17 cellular contexts compared by ENCODE assay signal in genomic region chr15:71449363-71449762, GRCh38.
A peak's percentile ranks its signal among the peaks of the same experiment; 100 is the strongest.
DNase-seq lines count a peak whose midpoint lies in the region; ATAC-seq and TF ChIP-seq lines count a peak whose summit lies in the region.
"Had no signal": no experiment of that assay in that cellular context is flagged by ENCODE, and none has a peak within 500 bp of the region (broad histone marks: within the 10 kb centered on the region; RNA-seq: fewer than 3 reads in every experiment).

No MANE protein-coding gene starts in this region.

- no peak overlapping the region for H3K4me2 ChIP-seq in mammary epithelial cell (ENCODE audit: insufficient read depth, low read depth, low read length)
- H3K4me2 ChIP-seq: KMS-11 had no signal

- CTCF ChIA-PET in MCF 10A (lab: Yijun Ruan, JAX) (interaction anchor here (0.6 to 3.7 kb wide), 18 partner anchors 11 to 707 kb away, joined by 3 to 26 read pairs (median 4); no protein-coding TSS in a partner anchor), mammary epithelial cell (lab: Charles Lee; ENCODE audit: low non-redundant PET) (interaction anchor here (0.6 to 1.6 kb wide), 2 partner anchors 123 to 345 kb away, joined by 5 read pairs; no protein-coding TSS in a partner anchor)

- H3K27ac ChIP-seq in breast epithelium, result peak overlapping the region in 1 of 2 donors; percentile 61
- peak overlapping the region; percentile 99 for H3K27ac ChIP-seq in mammary epithelial cell (ENCODE audit: insufficient read depth, low read depth, low read length)
- peak overlapping the region; percentile 70 to 80 for H3K27ac ChIP-seq in prostate gland
- H3K27ac ChIP-seq: 22Rv1, HL-60, KMS-11, SJSA1 had no signal

- H3K36me3 Mint-ChIP-seq in MCF 10A (ENCODE audit: insufficient read depth, unreplicated experiment), result peaks cover 6% of the 10 kb centered on the region
- H3K36me3 Mint-ChIP-seq: CD14-positive monocyte, IgD-negative memory B cell had no signal

- dilution Hi-C loops in mammary epithelial cell (cut with HindIII; ENCODE audit: low sequenced_read_pairs), result loop anchor here (25.0 kb wide), 1 partner anchor 312 kb away; no protein-coding TSS in a partner anchor

- H3K27me3 Mint-ChIP-seq in MCF 10A (ENCODE audit: insufficient read depth, unreplicated experiment), result no peaks in the 10 kb centered on the region
- peaks cover 9% of the 10 kb centered on the region for H3K27me3 Mint-ChIP-seq in stimulated activated naive CD8-positive, alpha-beta T cell treated with anti-CD3 and anti-CD28 coated beads, Interleukin-15, amount 100 ng/mL, for 72 hours
- H3K27me3 Mint-ChIP-seq: IgD-negative memory B cell had no signal

- intact Hi-C loops in MCF 10A (cut with micrococcal nuclease), result loop anchor here (2.0 to 5.0 kb wide), 2 partner anchors 125 to 708 kb away; no protein-coding TSS in a partner anchor
- intact Hi-C loops in breast epithelium (cut with DNase I; ENCODE audit: low total_unique reads), result loop anchor here (10.0 kb wide), 2 partner anchors 285 to 335 kb away; partner anchors contain the start of gene THSD4
- intact Hi-C loops in mammary epithelial cell (cut with micrococcal nuclease), result loop anchor here (5.0 kb wide), 2 partner anchors 128 to 298 kb away; no protein-coding TSS in a partner anchor
- intact Hi-C loops in left ventricle myocardium superior (cut with micrococcal nuclease), result loop anchor here (5.0 kb wide), 1 partner anchor 203 kb away; no protein-coding TSS in a partner anchor
- intact Hi-C loops in prostate gland (cut with DNase I), result loop anchor here (2.0 to 10.0 kb wide), 4 partner anchors 203 to 555 kb away; partner anchors contain the start of genes LRRC49 and THAP10

- peaks cover 6% of the 10 kb centered on the region for H3K79me2 ChIP-seq in mammary epithelial cell (ENCODE audit: insufficient read depth, low read length)

- H3K4me3 Mint-ChIP-seq in MCF 10A (ENCODE audit: unreplicated experiment), result no peak overlapping the region
- no peak overlapping the region for H3K4me3 Mint-ChIP-seq in stimulated activated naive CD8-positive, alpha-beta T cell treated with anti-CD3 and anti-CD28 coated beads, Interleukin-15, amount 100 ng/mL, for 72 hours
- H3K4me3 Mint-ChIP-seq: CD14-positive monocyte, IgD-negative memory B cell had no signal

- WGBS in mammary epithelial cell (ENCODE audit: low coverage, missing lambda C conversion rate), result 93% methylated on average over 3 of the region's 3 CpGs
- 38% methylated on average over 3 of the region's 3 CpGs for WGBS in prostate gland

- BruUV-seq in MCF 10A (replicated peaks; lab: Mats Ljungman, UMichigan), result no TSS peak
- no TSS peak for BruUV-seq in mammary epithelial cell (replicated peaks; lab: Mats Ljungman, UMichigan)

- H3K27me3 ChIP-seq in breast epithelium (no peaks in the 10 kb centered on the region), mammary epithelial cell (ENCODE audit: insufficient read depth, low read length) (no peaks in the 10 kb centered on the region), prostate gland (replicated peaks; ENCODE audit: insufficient read depth) (no peaks in the 10 kb centered on the region)
- H3K27me3 ChIP-seq: BE2C, Peyer's patch, SJSA1 had no signal

- in situ Hi-C loops in mammary epithelial cell (cut with MboI; ENCODE audit: low sequenced_read_pairs in 2 of 2), result loop anchor here in 1 of 2 donors (5.0 to 10.0 kb wide), 3 partner anchors 205 to 355 kb away; no protein-coding TSS in a partner anchor

- H3K4me1 ChIP-seq in breast epithelium (peaks cover 5% of the 10 kb centered on the region in 2 donors), mammary epithelial cell (ENCODE audit: insufficient read depth, low read length) (peaks cover 42% of the 10 kb centered on the region), prostate gland (replicated peaks) (peaks cover 2% of the 10 kb centered on the region)
- H3K4me1 ChIP-seq: BE2C had no signal

- H3K9me3 ChIP-seq in breast epithelium (no peaks in the 10 kb centered on the region), mammary epithelial cell (replicated peaks; ENCODE audit: insufficient read depth, low read length) (no peaks in the 10 kb centered on the region), prostate gland (no peaks in the 10 kb centered on the region)
- H3K9me3 ChIP-seq: BE2C, Peyer's patch, SJSA1 had no signal

- peak overlapping the region; percentile 39 for H3K27ac Mint-ChIP-seq in MCF 10A (ENCODE audit: low read depth, unreplicated experiment)
- no peak overlapping the region for H3K27ac Mint-ChIP-seq in stimulated activated naive CD8-positive, alpha-beta T cell treated with anti-CD3 and anti-CD28 coated beads, Interleukin-15, amount 100 ng/mL, for 72 hours
- H3K27ac Mint-ChIP-seq: IgD-negative memory B cell had no signal

- TF ChIP-seq CTCF in MCF 10A (IDR thresholded peaks at IDR 0.05; ENCODE audit: unreplicated experiment) (no peak), breast epithelium (IDR thresholded peaks at IDR 0.05) (no peak), mammary epithelial cell (conservative IDR thresholded peaks at IDR 0.05 in 1 of 2, IDR thresholded peaks at IDR 0.05 in 1 of 2; ENCODE audit: extremely low read depth in 1 of 2, insufficient read depth in 1 of 2, low read depth in 1 of 2, low read length in 2 of 2) (no peak), prostate gland (IDR thresholded peaks at IDR 0.05) (no peak)

- H3K4me1 Mint-ChIP-seq in MCF 10A (ENCODE audit: insufficient read depth, unreplicated experiment), result no peaks in the 10 kb centered on the region
- no peaks in the 10 kb centered on the region for H3K4me1 Mint-ChIP-seq in stimulated activated naive CD8-positive, alpha-beta T cell treated with anti-CD3 and anti-CD28 coated beads, Interleukin-15, amount 100 ng/mL, for 72 hours
- H3K4me1 Mint-ChIP-seq: CD14-positive monocyte, IgD-negative memory B cell had no signal

- no peak overlapping the region for H3K9ac ChIP-seq in mammary epithelial cell (ENCODE audit: insufficient read depth, low read length)
- H3K9ac ChIP-seq: KMS-11 had no signal

- H3K9me3 Mint-ChIP-seq in MCF 10A (ENCODE audit: unreplicated experiment), result no peaks in the 10 kb centered on the region
- H3K9me3 Mint-ChIP-seq in stimulated activated naive CD8-positive, alpha-beta T cell treated with anti-CD3 and anti-CD28 coated beads, Interleukin-15, amount 100 ng/mL, for 72 hours, result no peaks in the 10 kb centered on the region
- H3K9me3 Mint-ChIP-seq: CD14-positive monocyte, IgD-negative memory B cell had no signal

- ATAC-seq in left ventricle myocardium superior (peak; percentile 74), GM18867 (IDR thresholded peaks at IDR 0.05; ENCODE audit: unreplicated experiment) (no peak)
- no peak for ATAC-seq in stimulated activated naive CD8-positive, alpha-beta T cell treated with anti-CD3 and anti-CD28 coated beads, Interleukin-15, amount 100 ng/mL, for 72 hours

- DNase-seq in MCF 10A (ENCODE audit: unreplicated experiment) (no peak), breast epithelium (ENCODE audit: low spot score in 2 of 2) (no peak), mammary epithelial cell (no peak), left ventricle myocardium superior (no peak), prostate gland (ENCODE audit: low spot score) (no peak)
- DNase-seq in activated CD4-positive, alpha-beta T cell treated with anti-CD3 and anti-CD28 coated beads, Interleukin-2, amount 50 U/mL, for 48 hours, result no peak
- no peak for DNase-seq in stimulated activated naive CD8-positive, alpha-beta T cell treated with anti-CD3 and anti-CD28 coated beads, Interleukin-15, amount 100 ng/mL, for 72 hours
- DNase-seq: NCI-H510A, Peyer's patch had no signal

- no peak for TF ChIP-seq POLR2A in breast epithelium (IDR thresholded peaks at IDR 0.05)
- no peak for TF ChIP-seq POLR2A in prostate gland (IDR thresholded peaks at IDR 0.05)

- H3K4me3 ChIP-seq in breast epithelium (no peak overlapping the region), mammary epithelial cell (replicated peaks in 1 of 3; ENCODE audit: insufficient read depth in 1 of 3, low read depth in 2 of 3, low read length in 3 of 3) (no peak overlapping the region), prostate gland (no peak overlapping the region)
- H3K4me3 ChIP-seq: Peyer's patch, SJSA1 had no signal

- no peak overlapping the region for H2AFZ ChIP-seq in mammary epithelial cell (ENCODE audit: low read depth, low read length)

- H4K20me1 ChIP-seq in mammary epithelial cell (ENCODE audit: insufficient read depth, low read length), result no peaks in the 10 kb centered on the region

- POLR2A ChIA-PET in MCF 10A (lab: Yijun Ruan, JAX), result interaction anchor here (0.5 to 1.6 kb wide), 4 partner anchors 11 to 350 kb away, joined by 3 read pairs; no protein-coding TSS in a partner anchor

- H3K36me3 ChIP-seq in breast epithelium, result no peaks in the 10 kb centered on the region
- H3K36me3 ChIP-seq in mammary epithelial cell (ENCODE audit: insufficient read depth, low read length), result no peaks in the 10 kb centered on the region
- H3K36me3 ChIP-seq in prostate gland, result no peaks in the 10 kb centered on the region
- H3K36me3 ChIP-seq: BE2C, Peyer's patch, SJSA1 had no signal
